21 cellular contexts compared by ENCODE assay signal in genomic region chr7:19275000-19275399, GRCh38.
A peak's percentile ranks its signal among the peaks of the same experiment; 100 is the strongest.
DNase-seq lines count a peak whose midpoint lies in the region; ATAC-seq, FAIRE-seq and TF ChIP-seq lines count a peak whose summit lies in the region.
"Had no signal": no experiment of that assay in that cellular context is flagged by ENCODE, and none has a peak within 500 bp of the region (broad histone marks: within the 10 kb centered on the region; RNA-seq: fewer than 3 reads in every experiment).

No MANE protein-coding gene starts in this region.

- no peaks in the 10 kb centered on the region for H3K4me1 Mint-ChIP-seq in activated naive CD4-positive, alpha-beta T cell treated with anti-CD3 and anti-CD28 coated beads for 36 hours (ENCODE audit: low read depth)

- CTCF ChIA-PET in GM12878 (lab: Yijun Ruan, JAX), result no interaction called here
- CTCF ChIA-PET in activated naive CD4-positive, alpha-beta T cell treated with anti-CD3 and anti-CD28 coated beads for 36 hours (lab: Charles Lee), result no interaction called here

- intact Hi-C loops in GM12878 (cut with micrococcal nuclease; ENCODE audit: unreplicated experiment) (no loop called here), left ventricle myocardium superior (cut with micrococcal nuclease) (no loop called here)
- intact Hi-C loops in activated naive CD4-positive, alpha-beta T cell treated with anti-CD3 and anti-CD28 coated beads for 36 hours (cut with micrococcal nuclease), result no loop called here

- H3K27ac ChIP-seq in GM12878 (ENCODE audit: control insufficient read depth, insufficient read depth), result no peak overlapping the region
- H3K27ac ChIP-seq: PC-9 had no signal

- no peak for TF ChIP-seq EP300 in GM12878 (IDR thresholded peaks at IDR 0.05; ENCODE audit: borderline replicate concordance in 1 of 2, control insufficient read depth in 1 of 2, low read depth in 2 of 2, low read length in 2 of 2)

- no peaks in the 10 kb centered on the region for H3K79me2 ChIP-seq in GM12878 (ENCODE audit: control insufficient read depth, insufficient read depth, low read length)

- POLR2A ChIA-PET in GM12878 (lab: Charles Lee), result no interaction called here

- peaks cover 11% of the 10 kb centered on the region for H3K9me3 Mint-ChIP-seq in activated naive CD4-positive, alpha-beta T cell treated with anti-CD3 and anti-CD28 coated beads for 36 hours

- H3K9me3 ChIP-seq in GM12878 (replicated peaks; ENCODE audit: control insufficient read depth, insufficient read depth, low read length), result no peaks in the 10 kb centered on the region

- no peak for FAIRE-seq in GM12878 (lab: Jason Lieb, UNC)
- FAIRE-seq: GM18507 had no signal

- TF ChIP-seq RAD21 in GM12878 (IDR thresholded peaks at IDR 0.05; ENCODE audit: insufficient read depth, low read depth, low read length), result no peak

- no peaks in the 10 kb centered on the region for H3K27me3 ChIP-seq in GM12878 (replicated peaks in 1 of 2; ENCODE audit: control insufficient read depth in 2 of 2, insufficient read depth in 2 of 2, low read length in 1 of 2)

- peak; percentile 36 for DNase-seq in MV-4-11 (lab: John Stamatoyannopoulos, UW)
- DNase-seq in GM12878 (ENCODE audit: low read depth, low spot score), result no peak
- DNase-seq in occipital lobe (lab: John Stamatoyannopoulos, UW), result no peak
- no peak for DNase-seq in activated naive CD4-positive, alpha-beta T cell treated with anti-CD3 and anti-CD28 coated beads for 36 hours
- no peak for DNase-seq in left ventricle myocardium superior
- DNase-seq: C1 segment of cervical spinal cord; CD8-positive, alpha-beta T cell; DMS 273 treated with DMSO at 0.1 percent for 48 hours; DMS79 treated with DMSO at 0.1 percent for 48 hours; GF-D8; NCI-H1048; NCI-H1417 treated with DMSO at 0.1 percent for 48 hours; NCI-H1694 treated with DMSO at 0.1 percent for 48 hours; NCI-H2081; NCI-H2227 treated with DMSO at 0.1 percent for 48 hours; NCI-H69; PC-9; Right ventricle myocardium superior had no signal

- TF ChIP-seq CTCF in GM12878 (IDR thresholded peaks at IDR 0.05 in 2 of 3, conservative IDR thresholded peaks at IDR 0.05 in 1 of 3; ENCODE audit: control insufficient read depth in 2 of 3, extremely low read depth in 1 of 3, insufficient read depth in 1 of 3, low read depth in 3 of 3, low read length in 3 of 3), result no peak

- no peak overlapping the region for H2AFZ ChIP-seq in GM12878 (ENCODE audit: control insufficient read depth, low read depth, low read length)
- H2AFZ ChIP-seq: PC-9 had no signal

- H3K4me2 ChIP-seq in GM12878 (ENCODE audit: control insufficient read depth, insufficient read depth), result no peak overlapping the region
- H3K4me2 ChIP-seq: PC-9 had no signal

- no peak overlapping the region for H3K4me3 Mint-ChIP-seq in activated naive CD4-positive, alpha-beta T cell treated with anti-CD3 and anti-CD28 coated beads for 36 hours
- H3K4me3 Mint-ChIP-seq: CD8-positive, alpha-beta T cell had no signal

- no peaks in the 10 kb centered on the region for H3K4me1 ChIP-seq in GM12878 (ENCODE audit: control insufficient read depth, insufficient read depth, low read length)

- in situ Hi-C loops in GM12878 (cut with MboI), result no loop called here

- no peak for TF ChIP-seq POLR2A in GM12878 (IDR thresholded peaks at IDR 0.05; ENCODE audit: low read depth, low read length)

- H3K27ac Mint-ChIP-seq in activated naive CD4-positive, alpha-beta T cell treated with anti-CD3 and anti-CD28 coated beads for 36 hours, result no peak overlapping the region
- H3K27ac Mint-ChIP-seq: CD8-positive, alpha-beta T cell had no signal

- H3K36me3 Mint-ChIP-seq in activated naive CD4-positive, alpha-beta T cell treated with anti-CD3 and anti-CD28 coated beads for 36 hours (ENCODE audit: low read depth), result no peaks in the 10 kb centered on the region
- H3K36me3 Mint-ChIP-seq: CD8-positive, alpha-beta T cell had no signal

- no peaks in the 10 kb centered on the region for H4K20me1 ChIP-seq in GM12878 (ENCODE audit: control insufficient read depth, insufficient read depth)

- no peaks in the 10 kb centered on the region for H3K36me3 ChIP-seq in GM12878 (ENCODE audit: control insufficient read depth in 2 of 2, insufficient read depth in 2 of 2, low read length in 1 of 2)

- H3K4me3 ChIP-seq in GM12878, result no peak overlapping the region
- H3K4me3 ChIP-seq: PC-9 had no signal

- ATAC-seq in GM18519 (IDR thresholded peaks at IDR 0.05; ENCODE audit: low FRiP score, unreplicated experiment) (peak; percentile 38), GM19351 (IDR thresholded peaks at IDR 0.05; ENCODE audit: unreplicated experiment) (peak; percentile 67), GM12878 (peak; percentile 31; the same call in 1 of the 3 replicates), left ventricle myocardium superior (no peak)
- ATAC-seq: CD8-positive, alpha-beta T cell had no signal

- RAD21 ChIA-PET in GM12878 (lab: Charles Lee; ENCODE audit: unreplicated experiment), result no interaction called here

- SMC1A ChIA-PET in GM12878 (lab: Charles Lee; ENCODE audit: uncharacterized antibody, unreplicated experiment), result no interaction called here

- no TSS peak for BruUV-seq in GM12878 (replicated peaks; lab: Mats Ljungman, UMichigan)

- no peaks in the 10 kb centered on the region for H3K27me3 Mint-ChIP-seq in activated naive CD4-positive, alpha-beta T cell treated with anti-CD3 and anti-CD28 coated beads for 36 hours (ENCODE audit: low read depth)

- H3K9ac ChIP-seq in GM12878 (ENCODE audit: control insufficient read depth, insufficient read depth, low read length), result no peak overlapping the region

TF ChIP-seq in GM12878, 131 proteins besides CTCF, POLR2A, EP300 and RAD21:
- TF ChIP-seq SPI1 (IDR thresholded peaks at IDR 0.05; ENCODE audit: borderline replicate concordance, insufficient read depth, low read depth, low read length), result peak; percentile 81
- TF ChIP-seq, protein P1, sequence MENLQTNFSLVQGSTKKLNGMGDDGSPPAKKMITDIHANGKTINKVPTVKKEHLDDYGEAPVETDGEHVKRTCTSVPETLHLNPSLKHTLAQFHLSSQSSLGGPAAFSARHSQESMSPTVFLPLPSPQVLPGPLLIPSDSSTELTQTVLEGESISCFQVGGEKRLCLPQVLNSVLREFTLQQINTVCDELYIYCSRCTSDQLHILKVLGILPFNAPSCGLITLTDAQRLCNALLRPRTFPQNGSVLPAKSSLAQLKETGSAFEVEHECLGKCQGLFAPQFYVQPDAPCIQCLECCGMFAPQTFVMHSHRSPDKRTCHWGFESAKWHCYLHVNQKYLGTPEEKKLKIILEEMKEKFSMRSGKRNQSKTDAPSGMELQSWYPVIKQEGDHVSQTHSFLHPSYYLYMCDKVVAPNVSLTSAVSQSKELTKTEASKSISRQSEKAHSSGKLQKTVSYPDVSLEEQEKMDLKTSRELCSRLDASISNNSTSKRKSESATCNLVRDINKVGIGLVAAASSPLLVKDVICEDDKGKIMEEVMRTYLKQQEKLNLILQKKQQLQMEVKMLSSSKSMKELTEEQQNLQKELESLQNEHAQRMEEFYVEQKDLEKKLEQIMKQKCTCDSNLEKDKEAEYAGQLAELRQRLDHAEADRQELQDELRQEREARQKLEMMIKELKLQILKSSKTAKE (IDR thresholded peaks at IDR 0.05; ENCODE audit: low read depth, poor library complexity, severe bottlenecking), result no peak
TF ChIP-seq in GM12878: peak in this region for 1.
